9 cellular contexts compared by ENCODE assay signal in genomic region chr9:5389109-5389732, GRCh38. TPM values are rescaled to one million over a fixed set of nuclear protein-coding genes. Genes with fewer than 3 reads are reported as not detected.
A peak's percentile ranks its signal among the peaks of the same experiment; 100 is the strongest.
DNase-seq lines count a peak whose midpoint lies in the region; ATAC-seq and TF ChIP-seq lines count a peak whose summit lies in the region.
"Had no signal": no experiment of that assay in that cellular context is flagged by ENCODE, and none has a peak within 500 bp of the region (broad histone marks: within the 10 kb centered on the region; RNA-seq: fewer than 3 reads in every experiment).

No MANE protein-coding gene starts in this region.

- H3K9ac ChIP-seq in Loucy (ENCODE audit: low read depth, low read length, poor library complexity, severe bottlenecking), result no peak overlapping the region

- no peak overlapping the region for H3K4me3 Mint-ChIP-seq in effector memory CD8-positive, alpha-beta T cell

- H3K4me3 ChIP-seq in AG10803 (ENCODE audit: low read length) (no peak overlapping the region), Loucy (ENCODE audit: low read length, poor library complexity, severe bottlenecking) (peak overlapping the region; percentile 43), left ventricle myocardium inferior (no peak overlapping the region)

- ATAC-seq in GM19351 (IDR thresholded peaks at IDR 0.05; ENCODE audit: unreplicated experiment) (peak; percentile 76), left cardiac atrium (no peak)
- peak; percentile 68 for ATAC-seq in effector memory CD8-positive, alpha-beta T cell (replicated peaks)

- intact Hi-C loops in left cardiac atrium (cut with DNase I), result no loop called here
- intact Hi-C loops in left ventricle myocardium inferior (cut with micrococcal nuclease), result no loop called here

- no peaks in the 10 kb centered on the region for H3K27me3 Mint-ChIP-seq in effector memory CD8-positive, alpha-beta T cell

- H3K4me1 ChIP-seq in Loucy (ENCODE audit: insufficient read depth, low read length, poor library complexity, severe bottlenecking) (peaks cover 31% of the 10 kb centered on the region), left ventricle myocardium inferior (no peaks in the 10 kb centered on the region)

- H3K9me3 Mint-ChIP-seq in effector memory CD8-positive, alpha-beta T cell, result no peaks in the 10 kb centered on the region

- DNase-seq in AG10803 (ENCODE audit: low read depth), result peak; percentile 84
- peak in 1 of 3 experiments; percentile 1 for DNase-seq in effector memory CD8-positive, alpha-beta T cell
- no peak for DNase-seq in left cardiac atrium
- no peak for DNase-seq in iPS-NIHi7 (ENCODE audit: extremely low spot score)
- DNase-seq in NCI-H774 (lab: John Stamatoyannopoulos, UW), result no peak
- DNase-seq in left ventricle myocardium inferior, result no peak

- no peak overlapping the region for H3K27ac ChIP-seq in left ventricle myocardium inferior (replicated peaks)

- no peak overlapping the region for H3K27ac Mint-ChIP-seq in effector memory CD8-positive, alpha-beta T cell

- no peaks in the 10 kb centered on the region for H3K9me2 ChIP-seq in Loucy (replicated peaks; ENCODE audit: low read depth, low read length)

- H3K9me3 ChIP-seq in Loucy (ENCODE audit: insufficient read depth, low read depth, low read length) (no peaks in the 10 kb centered on the region), left ventricle myocardium inferior (replicated peaks) (no peaks in the 10 kb centered on the region)

- H2AFZ ChIP-seq in Loucy (ENCODE audit: low read length), result no peak overlapping the region

- H3K79me2 ChIP-seq in Loucy (ENCODE audit: insufficient read depth, low read length), result no peaks in the 10 kb centered on the region

- peaks cover 5% of the 10 kb centered on the region for H3K36me3 Mint-ChIP-seq in effector memory CD8-positive, alpha-beta T cell (ENCODE audit: insufficient read depth)

- H3K27me3 ChIP-seq in Loucy (ENCODE audit: insufficient read depth, low read length, poor library complexity, severe bottlenecking) (no peaks in the 10 kb centered on the region), left ventricle myocardium inferior (ENCODE audit: low read depth) (no peaks in the 10 kb centered on the region)

- H4K20me1 ChIP-seq in Loucy (ENCODE audit: insufficient read depth, low read length, poor library complexity, severe bottlenecking), result no peaks in the 10 kb centered on the region

- H3K36me3 ChIP-seq in Loucy (ENCODE audit: insufficient read depth, low read length) (no peaks in the 10 kb centered on the region), left ventricle myocardium inferior (peaks cover 5% of the 10 kb centered on the region)

- H3K4me2 ChIP-seq in Loucy (ENCODE audit: low read depth, low read length, poor library complexity, severe bottlenecking), result peak overlapping the region; percentile 51

- TF ChIP-seq CTCF in AG10803 (conservative IDR thresholded peaks at IDR 0.05; ENCODE audit: low read length), result no peak
- no peak for TF ChIP-seq CTCF in Loucy (conservative IDR thresholded peaks at IDR 0.05; ENCODE audit: low read length)
- no peak for TF ChIP-seq CTCF in left ventricle myocardium inferior (IDR thresholded peaks at IDR 0.05; ENCODE audit: borderline replicate concordance)

- H3F3A ChIP-seq in Loucy (ENCODE audit: low read depth), result no peaks in the 10 kb centered on the region

- peaks cover 18 to 37% of the 10 kb centered on the region in 2 donors for H3K4me1 Mint-ChIP-seq in effector memory CD8-positive, alpha-beta T cell (ENCODE audit: low read depth in 2 of 2)

RNA-seq across cellular contexts. Expression of gene PLGRKT, which starts 48.5 kb away (rescaled TPM):
- total RNA-seq in left cardiac atrium (10 to 100 TPM; 31.9 to 37.1 TPM), left ventricle myocardium inferior (34.3 TPM)

RNA-seq across cellular contexts. Expression of gene RLN1, which starts 49.5 kb away (rescaled TPM):
- total RNA-seq in left cardiac atrium (under 1 TPM; 0.34 to 0.41 TPM), left ventricle myocardium inferior (not detected)
- total RNA-seq: posterior vena cava had no signal

Comparison
In these comparisons a context has a peak if more than half of its experiments do, and no peak if none do; other contexts are left out.
1. ATAC-seq: peak in GM19351 (single experiment) and effector memory CD8-positive, alpha-beta T cell (single experiment); none in left cardiac atrium (0 of 2).